8 cellular contexts compared by ENCODE assay signal in the genomic region with DNA sequence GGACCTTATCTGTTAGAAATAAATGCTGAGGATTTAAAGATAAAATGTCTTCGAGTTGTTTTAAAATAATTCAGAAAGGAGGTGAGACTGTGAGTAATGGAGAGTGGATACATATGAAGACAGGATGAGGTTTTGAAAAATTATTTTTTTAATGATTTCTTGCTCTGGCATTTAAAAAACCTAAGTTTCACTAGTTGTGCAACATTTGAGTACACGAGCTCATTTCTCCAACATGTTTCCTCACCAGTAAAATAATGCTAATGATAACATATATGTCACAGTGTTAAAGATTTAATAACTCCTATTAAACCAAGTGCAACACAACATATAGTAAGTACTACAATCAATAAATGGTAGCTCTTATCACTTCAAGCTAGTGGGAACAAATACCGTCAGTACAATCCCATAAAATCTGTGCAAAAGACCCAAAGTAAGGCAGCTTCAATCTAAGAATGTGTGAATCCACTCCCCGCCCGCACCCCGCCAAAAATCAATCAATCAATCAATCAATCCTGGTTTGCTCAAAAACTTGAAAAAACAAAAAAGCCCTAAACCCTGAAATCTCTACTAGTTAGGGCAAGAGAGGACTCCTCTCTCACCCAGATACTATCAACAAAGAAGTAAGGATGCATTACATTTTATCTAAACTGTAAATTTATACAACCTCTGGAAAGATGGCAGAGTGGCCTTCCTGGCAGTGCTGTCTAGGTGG. TPM values are rescaled to one million over a fixed set of nuclear protein-coding genes. Genes with fewer than 3 reads are reported as not detected.
A peak's percentile ranks its signal among the peaks of the same experiment; 100 is the strongest.
DNase-seq lines count a peak whose midpoint lies in the region; ATAC-seq and TF ChIP-seq lines count a peak whose summit lies in the region.

No MANE protein-coding gene starts in this region.

- H3K4me3 ChIP-seq in iPS-20b (ENCODE audit: low read length), result peak overlapping the region; percentile 99
- peak overlapping the region; percentile 96 to 99 for H3K4me3 ChIP-seq in stomach smooth muscle (ENCODE audit: low read length in 2 of 2)

- no peaks in the 10 kb centered on the region for H3K9me3 Mint-ChIP-seq in activated CD4-positive, alpha-beta T cell treated with anti-CD3 and anti-CD28 coated beads, Interleukin-2, amount 10 ng/mL, durations not matched to agents 24 days and 14 days
- H3K9me3 Mint-ChIP-seq in activated naive CD4-positive, alpha-beta T cell treated with anti-CD3 and anti-CD28 coated beads, Interleukin-2, amount 50 U/mL, for 72 hours, result no peaks in the 10 kb centered on the region

- H3K4me1 Mint-ChIP-seq in activated CD4-positive, alpha-beta T cell treated with anti-CD3 and anti-CD28 coated beads, Interleukin-2, amount 10 ng/mL, durations not matched to agents 24 days and 14 days, result peaks cover 31% of the 10 kb centered on the region

- H3K4me1 ChIP-seq in iPS-20b (ENCODE audit: insufficient read depth, low read length) (peaks cover 12% of the 10 kb centered on the region; the same call in 1 of the 2 replicates), stomach smooth muscle (ENCODE audit: control insufficient read depth, insufficient read depth, low read length) (peaks cover 9% of the 10 kb centered on the region)

- H3K27ac Mint-ChIP-seq in activated CD4-positive, alpha-beta T cell treated with anti-CD3 and anti-CD28 coated beads, Interleukin-2, amount 10 ng/mL, durations not matched to agents 24 days and 14 days, result peak overlapping the region; percentile 100
- peak overlapping the region; percentile 98 for H3K27ac Mint-ChIP-seq in activated naive CD4-positive, alpha-beta T cell treated with anti-CD3 and anti-CD28 coated beads, Interleukin-2, amount 50 U/mL, for 72 hours

- H3K4me3 Mint-ChIP-seq in activated CD4-positive, alpha-beta T cell treated with anti-CD3 and anti-CD28 coated beads, Interleukin-2, amount 10 ng/mL, durations not matched to agents 24 days and 14 days, result peak overlapping the region; percentile 99

- no peak for TF ChIP-seq CTCF in omental fat pad (IDR thresholded peaks at IDR 0.05)

- H3K27me3 ChIP-seq in iPS-20b (ENCODE audit: insufficient read depth, low read length) (no peaks in the 10 kb centered on the region), stomach smooth muscle (ENCODE audit: control insufficient read depth in 1 of 2, insufficient read depth in 2 of 2, low read length in 2 of 2) (no peaks in the 10 kb centered on the region)

- H3K27ac ChIP-seq in iPS-20b (ENCODE audit: low read length), result no peak overlapping the region
- no peak overlapping the region for H3K27ac ChIP-seq in stomach smooth muscle (ENCODE audit: low read length)

- H3K9ac ChIP-seq in iPS-20b (ENCODE audit: low read depth, low read length) (peak overlapping the region; percentile 100; the same call in 1 of the 2 replicates), stomach smooth muscle (ENCODE audit: low read length in 2 of 2) (peak overlapping the region; percentile 83 to 84)

- H3K9me3 ChIP-seq in iPS-20b (ENCODE audit: insufficient read depth, low read depth, low read length), result no peaks in the 10 kb centered on the region
- H3K9me3 ChIP-seq in stomach smooth muscle (ENCODE audit: control insufficient read depth in 2 of 2, low read length in 2 of 2), result no peaks in the 10 kb centered on the region

- ATAC-seq in activated naive CD4-positive, alpha-beta T cell treated with anti-CD3 and anti-CD28 coated beads, Interleukin-2, amount 50 U/mL, for 72 hours, result no peak
- ATAC-seq in HG02852 (IDR thresholded peaks at IDR 0.05; ENCODE audit: unreplicated experiment) (no peak), HG03097 (IDR thresholded peaks at IDR 0.05; ENCODE audit: low FRiP score, unreplicated experiment) (no peak), omental fat pad (ENCODE audit: low FRiP score) (no peak)

- peaks cover 37% of the 10 kb centered on the region for H3K36me3 Mint-ChIP-seq in activated CD4-positive, alpha-beta T cell treated with anti-CD3 and anti-CD28 coated beads, Interleukin-2, amount 10 ng/mL, durations not matched to agents 24 days and 14 days (ENCODE audit: low read depth)
- H3K36me3 Mint-ChIP-seq in activated naive CD4-positive, alpha-beta T cell treated with anti-CD3 and anti-CD28 coated beads, Interleukin-2, amount 50 U/mL, for 72 hours, result peaks cover 33 to 42% of the 10 kb centered on the region in 2 donors

- H3K36me3 ChIP-seq in iPS-20b (ENCODE audit: insufficient read depth, low read depth, low read length), result peaks cover 39% of the 10 kb centered on the region
- peaks cover 11 to 21% of the 10 kb centered on the region in 2 donors for H3K36me3 ChIP-seq in stomach smooth muscle (ENCODE audit: control insufficient read depth in 2 of 2, insufficient read depth in 2 of 2, low read length in 2 of 2)

- H3K27me3 Mint-ChIP-seq in activated CD4-positive, alpha-beta T cell treated with anti-CD3 and anti-CD28 coated beads, Interleukin-2, amount 10 ng/mL, durations not matched to agents 24 days and 14 days, result no peaks in the 10 kb centered on the region

- no peak for DNase-seq in activated CD4-positive, alpha-beta T cell treated with anti-CD3 and anti-CD28 coated beads, Interleukin-2, amount 10 ng/mL, durations not matched to agents 24 days and 14 days
- no peak for DNase-seq in activated CD4-positive, alpha-beta T cell treated with anti-CD3 and anti-CD28 coated beads for 48 hours
- no peak for DNase-seq in activated naive CD4-positive, alpha-beta T cell treated with anti-CD3 and anti-CD28 coated beads, Interleukin-2, amount 50 U/mL, for 72 hours (ENCODE audit: low spot score in 2 of 2)
- no peak for DNase-seq in omental fat pad (ENCODE audit: low spot score)

- intact Hi-C loops in activated CD4-positive, alpha-beta T cell treated with anti-CD3 and anti-CD28 coated beads, Interleukin-2, amount 10 ng/mL, durations not matched to agents 24 days and 14 days (cut with micrococcal nuclease), result loop anchor here (2.0 to 10.0 kb wide), 2 partner anchors 651 to 703 kb away; a partner anchor contains a TSS

RNA-seq across cellular contexts. Expression of a gene that starts 1.3 kb away (rescaled TPM):
- total RNA-seq in activated CD4-positive, alpha-beta T cell treated with anti-CD3 and anti-CD28 coated beads, Interleukin-2, amount 10 ng/mL, durations not matched to agents 24 days and 14 days, result 53.6 and 53.8 TPM in 2 replicates
- total RNA-seq in activated naive CD4-positive, alpha-beta T cell treated with anti-CD3 and anti-CD28 coated beads, Interleukin-2, amount 50 U/mL, for 72 hours, result 10 to 100 TPM; 18.6 to 30.4 TPM
- total RNA-seq in omental fat pad, result 10 to 100 TPM; 21.0 to 41.3 (median 29.4) TPM

RNA-seq across cellular contexts. Expression of a gene that starts 2.7 kb away (rescaled TPM):
- total RNA-seq in activated CD4-positive, alpha-beta T cell treated with anti-CD3 and anti-CD28 coated beads, Interleukin-2, amount 10 ng/mL, durations not matched to agents 24 days and 14 days, result 158 and 162 TPM in 2 replicates
- total RNA-seq in activated naive CD4-positive, alpha-beta T cell treated with anti-CD3 and anti-CD28 coated beads, Interleukin-2, amount 50 U/mL, for 72 hours, result 100 to 1,000 TPM; 125 to 159 TPM
- 10 to 100 TPM; 17.2 to 26.8 (median 20.9) TPM for total RNA-seq in omental fat pad
